20 cellular contexts compared by ENCODE assay signal in the genomic region with DNA sequence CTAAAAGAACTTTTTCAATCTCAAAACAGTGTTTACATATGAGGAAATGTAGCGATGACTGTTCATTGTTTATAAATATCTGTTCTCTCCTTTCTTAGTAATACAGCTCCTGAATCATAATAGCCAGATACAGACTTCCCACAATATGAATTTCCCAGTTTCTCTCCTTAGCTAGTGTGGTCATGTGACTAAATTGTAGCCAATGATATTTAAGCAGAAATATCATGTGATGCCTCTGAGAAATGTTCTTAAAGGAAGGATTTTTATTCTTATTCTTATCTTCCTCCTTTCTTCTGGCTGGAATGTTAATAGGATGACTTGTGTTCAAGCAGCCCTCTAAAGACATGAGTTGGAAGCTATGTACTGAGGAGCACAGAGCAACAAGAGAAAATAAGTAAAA.
"Had no signal": no experiment of that assay in that cellular context is flagged by ENCODE, and none has a peak within 500 bp of the region (broad histone marks: within the 10 kb centered on the region; RNA-seq: fewer than 3 reads in every experiment).

No MANE protein-coding gene starts in this region.

- H3K36me3 ChIP-seq: right lobe of liver, tibial artery had no signal

- DNase-seq: activated CD8-positive, alpha-beta memory T cell treated with anti-CD3 and anti-CD28 coated beads for 24 hours; activated CD8-positive, alpha-beta memory T cell treated with anti-CD3 and anti-CD28 coated beads, Interleukin-2, amount 50 U/mL, for 48 hours; activated naive CD4-positive, alpha-beta T cell treated with anti-CD3 and anti-CD28 coated beads for 36 hours; activated naive CD8-positive, alpha-beta T cell treated with anti-CD3 and anti-CD28 coated beads, Interleukin-2, amount 10 ng/mL, durations not matched to agents 7 days and 5 days; activated T-cell treated with anti-CD3 and anti-CD28 coated beads, Interleukin-2, amount 50 U/mL, for 48 hours; dermis blood vessel endothelial cell; effector CD8-positive, alpha-beta T cell; erythroblast; hippocampal formation; left ventricle myocardium superior; mammary epithelial cell; nephron progenitor cell; occipital lobe; right lobe of liver; stimulated activated CD4-positive, alpha-beta T cell treated with anti-CD3 and anti-CD28 coated beads, Interleukin-2, amount 100 ng/mL, for 24 hours; stimulated activated naive CD8-positive, alpha-beta T cell treated with anti-CD3 and anti-CD28 coated beads, Interleukin-15, amount 100 ng/mL, for 72 hours; T-helper 9 cell; tibial artery had no signal

- H3K4me3 ChIP-seq: right lobe of liver, skin epidermis, tibial artery had no signal

- H3K9me3 ChIP-seq: right lobe of liver, tibial artery had no signal

- H3K4me1 ChIP-seq: right lobe of liver, tibial artery had no signal

- H3K27me3 ChIP-seq: right lobe of liver, tibial artery had no signal

- ATAC-seq: left ventricle myocardium superior; right lobe of liver; stimulated activated effector memory CD8-positive, alpha-beta T cell treated with anti-CD3 and anti-CD28 coated beads, Interleukin-12 subunit alpha, Interleukin-12 subunit beta, amount 100 ng/mL, for 72 hours; stimulated activated naive CD8-positive, alpha-beta T cell treated with anti-CD3 and anti-CD28 coated beads, Interleukin-15, amount 100 ng/mL, for 72 hours had no signal

- H3K27ac ChIP-seq: right lobe of liver, skin epidermis, tibial artery had no signal
